In the genomic region with DNA sequence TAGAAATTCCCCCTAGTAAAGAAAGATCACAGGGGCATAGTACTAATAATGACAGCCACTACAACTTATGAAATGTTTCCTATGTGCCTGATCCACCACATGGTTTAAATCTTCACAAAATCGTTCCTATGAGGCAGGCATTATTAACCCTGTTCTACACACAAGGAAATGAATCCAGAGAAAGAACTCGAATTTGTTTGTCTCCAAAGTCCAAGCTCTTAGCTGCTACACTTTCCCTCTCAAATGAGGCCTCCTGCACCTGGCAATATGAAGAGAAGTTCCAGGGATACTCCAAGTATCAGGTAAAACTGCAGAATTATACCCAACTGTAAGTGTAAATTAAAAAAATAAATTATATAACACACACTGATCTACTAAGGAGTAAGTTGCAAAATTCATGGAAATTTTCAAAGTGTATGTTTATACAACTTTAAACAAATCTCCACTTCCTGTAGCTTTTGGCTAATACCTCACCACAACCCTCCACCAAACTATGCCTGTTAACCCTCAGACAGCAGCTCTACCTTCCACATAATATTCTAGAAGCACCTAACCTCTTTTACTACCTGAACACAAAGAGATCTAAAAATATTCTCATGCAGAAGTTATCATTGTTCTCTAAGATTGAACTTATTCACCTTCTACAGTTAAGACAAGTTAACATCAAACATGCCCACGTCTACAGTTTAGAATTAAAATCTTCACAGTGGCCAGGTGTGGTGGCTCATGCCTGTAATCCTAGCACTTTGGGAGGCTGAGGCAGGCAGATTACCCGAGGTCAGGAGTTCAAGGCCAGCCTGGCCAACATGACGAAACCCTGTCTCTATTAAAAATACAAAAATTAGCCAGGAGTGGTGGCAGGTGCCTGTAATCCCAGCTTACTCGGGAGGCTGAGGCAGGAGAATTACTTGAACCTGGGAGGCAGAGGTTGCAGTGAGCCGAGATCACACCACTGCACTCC, we compare ENCODE assay signal across 9 cellular contexts. TPM values are rescaled to one million over a fixed set of nuclear protein-coding genes. Genes with fewer than 3 reads are reported as not detected.
DNase-seq lines count a peak whose midpoint lies in the region; ATAC-seq and TF ChIP-seq lines count a peak whose summit lies in the region.
"Had no signal": no experiment of that assay in that cellular context is flagged by ENCODE, and none has a peak within 500 bp of the region (broad histone marks: within the 10 kb centered on the region; RNA-seq: fewer than 3 reads in every experiment).

No MANE protein-coding gene starts in this region.

- peaks cover 2% of the 10 kb centered on the region for H3K9me3 Mint-ChIP-seq in activated naive CD4-positive, alpha-beta T cell treated with anti-CD3 and anti-CD28 coated beads for 36 hours
- H3K9me3 Mint-ChIP-seq in activated naive CD8-positive, alpha-beta T cell (ENCODE audit: low read depth): no peaks in the 10 kb centered on the region
- no peaks in the 10 kb centered on the region for H3K9me3 Mint-ChIP-seq in Caco-2 (ENCODE audit: unreplicated experiment)

- ATAC-seq in lung (ENCODE audit: insufficient read depth, low FRiP score): no peak

- CTCF ChIA-PET in activated naive CD4-positive, alpha-beta T cell treated with anti-CD3 and anti-CD28 coated beads for 36 hours (lab: Charles Lee): interaction anchor here (0.6 to 3.3 kb wide), 9 partner anchors 10 to 195 kb away, joined by 3 to 19 read pairs (median 4); no protein-coding TSS in a partner anchor
- CTCF ChIA-PET in Caco-2 (lab: Charles Lee): no interaction called here

- intact Hi-C loops in activated naive CD4-positive, alpha-beta T cell treated with anti-CD3 and anti-CD28 coated beads for 36 hours (cut with micrococcal nuclease): loop anchor here (1.0 to 5.0 kb wide), 3 partner anchors 10 to 271 kb away; no protein-coding TSS in a partner anchor
- intact Hi-C loops in transverse colon (cut with DNase I; ENCODE audit: low total_unique reads) (no loop called here), Caco-2 (cut with micrococcal nuclease; ENCODE audit: unreplicated experiment) (no loop called here)

- no peaks in the 10 kb centered on the region for H3K9me3 ChIP-seq in lung (ENCODE audit: control insufficient read depth in 2 of 2, insufficient read depth in 1 of 2, low read length in 1 of 2)
- H3K9me3 ChIP-seq in transverse colon: no peaks in the 10 kb centered on the region
- H3K9me3 ChIP-seq in Caco-2: no peaks in the 10 kb centered on the region

- peak overlapping the region; percentile 43 to 53 for H3K27ac ChIP-seq in lung (ENCODE audit: low read depth in 1 of 2, low read length in 1 of 2)
- H3K27ac ChIP-seq in transverse colon: peak overlapping the region; percentile 93 to 96 (median 94)
- H3K27ac ChIP-seq: neural progenitor cell had no signal

- BruUV-seq in Caco-2 (replicated peaks; lab: Mats Ljungman, UMichigan): no TSS peak

- in situ Hi-C loops in transverse colon (cut with MboI; ENCODE audit: low pct_ligation_motif_present in 1 of 4, low pct_unique_long_range_greater_than_20kb in 1 of 4, low sequenced_read_pairs in 3 of 4): no loop called here

- H3K4me1 ChIP-seq in lung (ENCODE audit: control insufficient read depth in 2 of 2, insufficient read depth in 2 of 2, low read length in 2 of 2) (peaks cover 5 to 21% of the 10 kb centered on the region in 2 donors), transverse colon (peaks cover 17 to 53% (median 43%) of the 10 kb centered on the region in 4 donors), Caco-2 (peaks cover 37% of the 10 kb centered on the region)

- TF ChIP-seq POLR2A in transverse colon (IDR thresholded peaks at IDR 0.05): no peak

- H3K27me3 ChIP-seq in lung (ENCODE audit: control insufficient read depth, insufficient read depth): no peaks in the 10 kb centered on the region
- no peaks in the 10 kb centered on the region for H3K27me3 ChIP-seq in transverse colon
- no peaks in the 10 kb centered on the region for H3K27me3 ChIP-seq in Caco-2 (replicated peaks; ENCODE audit: control insufficient read depth, insufficient read depth, low read length)

- TF ChIP-seq CTCF in lung (IDR thresholded peaks at IDR 0.05; ENCODE audit: control extremely low read depth, extremely low read depth) (no peak), transverse colon (IDR thresholded peaks at IDR 0.05) (no peak), Caco-2 (IDR thresholded peaks at IDR 0.05; ENCODE audit: insufficient read depth in 1 of 2, low read depth in 1 of 2, low read length in 1 of 2, severe bottlenecking in 1 of 2, unreplicated experiment in 1 of 2) (no peak)

- H3K4me3 Mint-ChIP-seq in activated naive CD4-positive, alpha-beta T cell treated with anti-CD3 and anti-CD28 coated beads for 36 hours: peak overlapping the region; percentile 88
- H3K4me3 Mint-ChIP-seq in activated naive CD8-positive, alpha-beta T cell: peak overlapping the region; percentile 88
- H3K4me3 Mint-ChIP-seq in Caco-2 (ENCODE audit: unreplicated experiment): no peak overlapping the region
- H3K4me3 Mint-ChIP-seq: neural progenitor cell had no signal

- 51 to 60% methylated on average over 7 of the region's 7 CpGs for WGBS in lung, 2 donors
- 28 to 33% methylated on average over 7 of the region's 7 CpGs for WGBS in transverse colon (ENCODE audit: low coverage in 1 of 2), 2 donors

- H3K27me3 Mint-ChIP-seq in activated naive CD4-positive, alpha-beta T cell treated with anti-CD3 and anti-CD28 coated beads for 36 hours (ENCODE audit: low read depth): no peaks in the 10 kb centered on the region
- no peaks in the 10 kb centered on the region for H3K27me3 Mint-ChIP-seq in activated naive CD8-positive, alpha-beta T cell
- no peaks in the 10 kb centered on the region for H3K27me3 Mint-ChIP-seq in Caco-2 (ENCODE audit: insufficient read depth, unreplicated experiment)

- TF ChIP-seq EP300 in transverse colon (IDR thresholded peaks at IDR 0.05; ENCODE audit: low read depth): no peak

- H3K36me3 Mint-ChIP-seq in activated naive CD4-positive, alpha-beta T cell treated with anti-CD3 and anti-CD28 coated beads for 36 hours (ENCODE audit: low read depth): peaks cover 34% of the 10 kb centered on the region
- H3K36me3 Mint-ChIP-seq in activated naive CD8-positive, alpha-beta T cell: peaks cover 1% of the 10 kb centered on the region
- peaks cover 3% of the 10 kb centered on the region for H3K36me3 Mint-ChIP-seq in Caco-2 (ENCODE audit: insufficient read depth, unreplicated experiment)
- H3K36me3 Mint-ChIP-seq: neural progenitor cell had no signal

- peak overlapping the region; percentile 87 for H3K27ac Mint-ChIP-seq in activated naive CD4-positive, alpha-beta T cell treated with anti-CD3 and anti-CD28 coated beads for 36 hours
- H3K27ac Mint-ChIP-seq in activated naive CD8-positive, alpha-beta T cell: peak overlapping the region; percentile 87
- H3K27ac Mint-ChIP-seq in Caco-2 (ENCODE audit: unreplicated experiment): no peak overlapping the region
- H3K27ac Mint-ChIP-seq: neural progenitor cell had no signal

- no peak overlapping the region for H3K4me3 ChIP-seq in lung
- H3K4me3 ChIP-seq in transverse colon: peak overlapping the region in 2 of 4 donors; percentile 93 to 97
- no peak overlapping the region for H3K4me3 ChIP-seq in Caco-2 (ENCODE audit: low read depth, low read length)
- H3K4me3 ChIP-seq: neural progenitor cell had no signal

- POLR2A ChIA-PET in Caco-2 (lab: Charles Lee): no interaction called here

- peaks cover 63% of the 10 kb centered on the region for H3K4me1 Mint-ChIP-seq in activated naive CD4-positive, alpha-beta T cell treated with anti-CD3 and anti-CD28 coated beads for 36 hours (ENCODE audit: low read depth)
- H3K4me1 Mint-ChIP-seq in activated naive CD8-positive, alpha-beta T cell (ENCODE audit: low read depth): peaks cover 74% of the 10 kb centered on the region
- H3K4me1 Mint-ChIP-seq in Caco-2 (ENCODE audit: low read depth, unreplicated experiment): peaks cover 17% of the 10 kb centered on the region

- no peak for DNase-seq in activated naive CD4-positive, alpha-beta T cell treated with anti-CD3 and anti-CD28 coated beads for 36 hours
- no peak for DNase-seq in activated naive CD4-positive, alpha-beta T cell treated with anti-CD3 and anti-CD28 coated beads, Interleukin-2, amount 50 U/mL, for 16 hours
- DNase-seq in lung (ENCODE audit: low spot score): no peak
- DNase-seq in transverse colon: no peak
- no peak for DNase-seq in Caco-2
- DNase-seq in NCI-H2196 (lab: John Stamatoyannopoulos, UW; ENCODE audit: unreplicated experiment): no peak
- DNase-seq in GM19240 (ENCODE audit: insufficient read length, low spot score): no peak

- H3K36me3 ChIP-seq in lung (ENCODE audit: control insufficient read depth in 2 of 2, insufficient read depth in 2 of 2, low read length in 2 of 2): peaks cover 0 to 8% of the 10 kb centered on the region in 2 donors
- no peaks in the 10 kb centered on the region for H3K36me3 ChIP-seq in transverse colon
- no peaks in the 10 kb centered on the region; the same call in 1 of the 2 replicates for H3K36me3 ChIP-seq in Caco-2 (ENCODE audit: control insufficient read depth, insufficient read depth, low read length)
- H3K36me3 ChIP-seq: neural progenitor cell had no signal

RNA-seq across cellular contexts. Expression of a gene that starts 2.9 kb away (rescaled TPM):
- total RNA-seq in activated naive CD4-positive, alpha-beta T cell treated with anti-CD3 and anti-CD28 coated beads for 36 hours: 10 to 100 TPM; 85.5 to 87.5 TPM
- 10 to 100 TPM; 40.2 to 43.7 TPM for total RNA-seq in lung
- 10 to 100 TPM; 16.1 to 23.5 TPM for polyA plus RNA-seq in lung
- total RNA-seq in transverse colon: 100 to 1,000 TPM in 3 of 4 donors, 10 to 100 TPM in 1; 29.9 to 237 (median 124) TPM
- total RNA-seq in Caco-2 (2022): 63.7 and 72.3 TPM in 2 replicates
